ENCODE assay signal across 8 cellular contexts in genomic region chr18:23452347-23452727, GRCh38. TPM values are rescaled to one million over a fixed set of nuclear protein-coding genes. Genes with fewer than 3 reads are reported as not detected.
DNase-seq lines count a peak whose midpoint lies in the region; ATAC-seq and TF ChIP-seq lines count a peak whose summit lies in the region.

No MANE protein-coding gene starts in this region.

- H3K4me1 Mint-ChIP-seq in activated CD4-positive, alpha-beta T cell treated with anti-CD3 and anti-CD28 coated beads, Interleukin-2, amount 10 ng/mL, durations not matched to agents 24 days and 14 days = peaks cover 35% of the 10 kb centered on the region
- peaks cover 46% of the 10 kb centered on the region for H3K4me1 Mint-ChIP-seq in activated naive CD8-positive, alpha-beta T cell treated with anti-CD3 and anti-CD28 coated beads, Interleukin-2, amount 50 U/mL, for 24 hours

- DNase-seq in activated CD4-positive, alpha-beta T cell treated with anti-CD3 and anti-CD28 coated beads, Interleukin-2, amount 10 ng/mL, durations not matched to agents 24 days and 14 days = no peak
- DNase-seq in activated CD4-positive, alpha-beta T cell treated with anti-CD3 and anti-CD28 coated beads for 4 hours = no peak
- no peak for DNase-seq in activated naive CD8-positive, alpha-beta T cell treated with anti-CD3 and anti-CD28 coated beads, Interleukin-2, amount 50 U/mL, for 24 hours
- DNase-seq in left lung (no peak), testis (no peak), AG20443 (ENCODE audit: low spot score) (no peak), HT-29 (ENCODE audit: low spot score) (no peak)

- H3K27ac Mint-ChIP-seq in activated CD4-positive, alpha-beta T cell treated with anti-CD3 and anti-CD28 coated beads, Interleukin-2, amount 10 ng/mL, durations not matched to agents 24 days and 14 days = peak overlapping the region; percentile 95
- peak overlapping the region; percentile 84 for H3K27ac Mint-ChIP-seq in activated naive CD8-positive, alpha-beta T cell treated with anti-CD3 and anti-CD28 coated beads, Interleukin-2, amount 50 U/mL, for 24 hours

- intact Hi-C loops in activated CD4-positive, alpha-beta T cell treated with anti-CD3 and anti-CD28 coated beads, Interleukin-2, amount 10 ng/mL, durations not matched to agents 24 days and 14 days (cut with micrococcal nuclease) = loop anchor here (10.0 kb wide), 1 partner anchor 562 kb away; the partner anchor contains the start of gene TTC39C
- intact Hi-C loops in left lung (cut with DNase I) = no loop called here
- intact Hi-C loops in testis (cut with DNase I; ENCODE audit: low total_unique reads) = no loop called here

- WGBS in testis, 2 donors = 37 to 39% methylated on average over 3 of the region's 3 CpGs

- no peak for TF ChIP-seq POLR2A in testis (IDR thresholded peaks at IDR 0.05)

- peak overlapping the region; percentile 100 for H3K4me3 Mint-ChIP-seq in activated CD4-positive, alpha-beta T cell treated with anti-CD3 and anti-CD28 coated beads, Interleukin-2, amount 10 ng/mL, durations not matched to agents 24 days and 14 days
- H3K4me3 Mint-ChIP-seq in activated naive CD8-positive, alpha-beta T cell treated with anti-CD3 and anti-CD28 coated beads, Interleukin-2, amount 50 U/mL, for 24 hours = peak overlapping the region; percentile 99

- no peaks in the 10 kb centered on the region for H3K9me3 Mint-ChIP-seq in activated CD4-positive, alpha-beta T cell treated with anti-CD3 and anti-CD28 coated beads, Interleukin-2, amount 10 ng/mL, durations not matched to agents 24 days and 14 days
- no peaks in the 10 kb centered on the region for H3K9me3 Mint-ChIP-seq in activated naive CD8-positive, alpha-beta T cell treated with anti-CD3 and anti-CD28 coated beads, Interleukin-2, amount 50 U/mL, for 24 hours

- peaks cover 9% of the 10 kb centered on the region for H3K36me3 Mint-ChIP-seq in activated CD4-positive, alpha-beta T cell treated with anti-CD3 and anti-CD28 coated beads, Interleukin-2, amount 10 ng/mL, durations not matched to agents 24 days and 14 days (ENCODE audit: low read depth)
- H3K36me3 Mint-ChIP-seq in activated naive CD8-positive, alpha-beta T cell treated with anti-CD3 and anti-CD28 coated beads, Interleukin-2, amount 50 U/mL, for 24 hours (ENCODE audit: low read depth) = peaks cover 14% of the 10 kb centered on the region

- peaks cover 11% of the 10 kb centered on the region for H3K27me3 Mint-ChIP-seq in activated CD4-positive, alpha-beta T cell treated with anti-CD3 and anti-CD28 coated beads, Interleukin-2, amount 10 ng/mL, durations not matched to agents 24 days and 14 days
- no peaks in the 10 kb centered on the region for H3K27me3 Mint-ChIP-seq in activated naive CD8-positive, alpha-beta T cell treated with anti-CD3 and anti-CD28 coated beads, Interleukin-2, amount 50 U/mL, for 24 hours

- H3K27me3 ChIP-seq in left lung = no peaks in the 10 kb centered on the region
- no peaks in the 10 kb centered on the region for H3K27me3 ChIP-seq in testis

- H3K27ac ChIP-seq in left lung (peak overlapping the region; percentile 92 to 96), testis (peak overlapping the region; percentile 86 to 89)

- no peaks in the 10 kb centered on the region for H3K9me3 ChIP-seq in left lung
- H3K9me3 ChIP-seq in testis = no peaks in the 10 kb centered on the region

- H3K4me1 ChIP-seq in left lung = peaks cover 9 to 46% of the 10 kb centered on the region in 2 donors
- H3K4me1 ChIP-seq in testis = peaks cover 16% of the 10 kb centered on the region

- TF ChIP-seq CTCF in left lung (IDR thresholded peaks at IDR 0.05) (no peak), testis (IDR thresholded peaks at IDR 0.05) (no peak)

- no peak for ATAC-seq in activated naive CD8-positive, alpha-beta T cell treated with anti-CD3 and anti-CD28 coated beads, Interleukin-2, amount 50 U/mL, for 24 hours
- ATAC-seq in left lung (no peak), GM18867 (IDR thresholded peaks at IDR 0.05; ENCODE audit: unreplicated experiment) (no peak)

- H3K4me3 ChIP-seq in left lung (peak overlapping the region; percentile 84 to 91), testis (peak overlapping the region; percentile 85 to 97)

- H3K36me3 ChIP-seq in left lung (peaks cover 0 to 17% of the 10 kb centered on the region in 2 donors), testis (ENCODE audit: low read depth, missing control alignments) (no peaks in the 10 kb centered on the region)

RNA-seq across cellular contexts. Expression of gene RIOK3, which starts 0.8 kb away (rescaled TPM):
- total RNA-seq in activated CD4-positive, alpha-beta T cell treated with anti-CD3 and anti-CD28 coated beads, Interleukin-2, amount 10 ng/mL, durations not matched to agents 24 days and 14 days = 46.7 and 53.3 TPM in 2 replicates
- total RNA-seq in left lung = 10 to 100 TPM; 55.3 to 63.0 TPM
- total RNA-seq in testis = 10 to 100 TPM; 41.7 to 68.7 TPM
- polyA plus RNA-seq in testis (ENCODE audit: insufficient read depth, low read depth, low replicate concordance) = 76.8 TPM
- total RNA-seq in HT-29 (2014; rRNA removed; shearing (Covaris generic)) = 13.5 and 14.2 TPM in 2 replicates

RNA-seq across cellular contexts. Expression of gene RMC1, which starts 51.0 kb away (rescaled TPM):
- 51.0 and 52.8 TPM in 2 replicates for total RNA-seq in activated CD4-positive, alpha-beta T cell treated with anti-CD3 and anti-CD28 coated beads, Interleukin-2, amount 10 ng/mL, durations not matched to agents 24 days and 14 days
- total RNA-seq in left lung (10 to 100 TPM; 37.6 to 37.9 TPM), testis (10 to 100 TPM; 33.5 to 44.2 TPM)
- polyA plus RNA-seq in testis (ENCODE audit: insufficient read depth, low read depth, low replicate concordance) = 51.5 TPM
- total RNA-seq in HT-29 (2014; rRNA removed; shearing (Covaris generic)) = 11.6 and 15.2 TPM in 2 replicates
